3 cellular contexts compared by ENCODE assay signal in genomic region chr6:40529040-40529439, GRCh38.
A peak's percentile ranks its signal among the peaks of the same experiment; 100 is the strongest.
TF ChIP-seq lines count a peak whose summit lies in the region.

No MANE protein-coding gene starts in this region.

TF ChIP-seq in liver, 16 proteins besides CTCF, POLR2A, EP300 and RAD21:
- TF ChIP-seq JUND (IDR thresholded peaks at IDR 0.05) (no peak), FOXA2 (IDR thresholded peaks at IDR 0.05) (no peak), EGR1 (IDR thresholded peaks at IDR 0.05; ENCODE audit: low read depth in 2 of 2) (no peak), RXRA (IDR thresholded peaks at IDR 0.05) (peak; percentile 25 to 57), FOXA1 (IDR thresholded peaks at IDR 0.05) (no peak), ZBTB33 (IDR thresholded peaks at IDR 0.05) (no peak), HNF4A (conservative IDR thresholded peaks at IDR 0.05) (no peak), GABPA (IDR thresholded peaks at IDR 0.05 in 1 of 2, conservative IDR thresholded peaks at IDR 0.05 in 1 of 2) (no peak), TAF1 (conservative IDR thresholded peaks at IDR 0.05) (no peak), NR2F2 (IDR thresholded peaks at IDR 0.05) (no peak), MAX (IDR thresholded peaks at IDR 0.05) (no peak), SP1 (IDR thresholded peaks at IDR 0.05) (peak; percentile 22)

TF ChIP-seq in HepG2, 621 proteins besides CTCF, POLR2A, EP300 and RAD21 (continues in another document):
- TF ChIP-seq SMAD1 (CRISPR knock-in tag; IDR thresholded peaks at IDR 0.05; ENCODE audit: borderline replicate concordance, low read depth) = no peak
- TF ChIP-seq FOXJ3 (CRISPR knock-in tag; IDR thresholded peaks at IDR 0.05; ENCODE audit: borderline replicate concordance) = no peak
- TF ChIP-seq KDM6A (CRISPR knock-in tag; IDR thresholded peaks at IDR 0.05; ENCODE audit: low read depth) = no peak
- no peak for TF ChIP-seq ZNF772 (CRISPR knock-in tag; IDR thresholded peaks at IDR 0.05)
- no peak for TF ChIP-seq ATF2 (CRISPR knock-in tag; IDR thresholded peaks at IDR 0.05)
- no peak for TF ChIP-seq JUN (CRISPR knock-in tag; IDR thresholded peaks at IDR 0.05)
- TF ChIP-seq CHCHD3 (CRISPR knock-in tag; IDR thresholded peaks at IDR 0.05) = no peak
- no peak for TF ChIP-seq LRRFIP1 (CRISPR knock-in tag; conservative IDR thresholded peaks at IDR 0.05)
- no peak for TF ChIP-seq ZNF883 (CRISPR knock-in tag; IDR thresholded peaks at IDR 0.05; ENCODE audit: not compliant biosample characterization)
- no peak for TF ChIP-seq ZNF432 (CRISPR knock-in tag; IDR thresholded peaks at IDR 0.05; ENCODE audit: borderline replicate concordance)
- TF ChIP-seq ZMYM4 (CRISPR knock-in tag; IDR thresholded peaks at IDR 0.05) = no peak
- TF ChIP-seq TBX2 (CRISPR knock-in tag; IDR thresholded peaks at IDR 0.05; ENCODE audit: borderline replicate concordance) = no peak
- TF ChIP-seq ZNF407 (CRISPR knock-in tag; IDR thresholded peaks at IDR 0.05; ENCODE audit: not compliant biosample characterization) = no peak

TF ChIP-seq in GM12878, 131 proteins besides CTCF, POLR2A, EP300 and RAD21:
- no peak for TF ChIP-seq BMI1 (IDR thresholded peaks at IDR 0.05; ENCODE audit: borderline replicate concordance)
- TF ChIP-seq SUPT20H (IDR thresholded peaks at IDR 0.05; ENCODE audit: borderline replicate concordance, control insufficient read depth, low read depth, low read length) = no peak
- no peak for TF ChIP-seq NR2C1 (IDR thresholded peaks at IDR 0.05)
- TF ChIP-seq SUZ12 (IDR thresholded peaks at IDR 0.05; ENCODE audit: unreplicated experiment) = no peak
- TF ChIP-seq RELB (IDR thresholded peaks at IDR 0.05; ENCODE audit: low read depth) = no peak
- no peak for TF ChIP-seq BHLHE40 (IDR thresholded peaks at IDR 0.05; ENCODE audit: borderline replicate concordance in 1 of 2, low read depth in 2 of 2, low read length in 1 of 2)
- TF ChIP-seq BRCA1 (IDR thresholded peaks at IDR 0.05; ENCODE audit: low read depth, low read length) = no peak
- no peak for TF ChIP-seq STAT1 (conservative IDR thresholded peaks at IDR 0.05)
TF ChIP-seq in GM12878: peak in this region for 0.
